ENCODE assay signal across 1 cellular context in the genomic region with DNA sequence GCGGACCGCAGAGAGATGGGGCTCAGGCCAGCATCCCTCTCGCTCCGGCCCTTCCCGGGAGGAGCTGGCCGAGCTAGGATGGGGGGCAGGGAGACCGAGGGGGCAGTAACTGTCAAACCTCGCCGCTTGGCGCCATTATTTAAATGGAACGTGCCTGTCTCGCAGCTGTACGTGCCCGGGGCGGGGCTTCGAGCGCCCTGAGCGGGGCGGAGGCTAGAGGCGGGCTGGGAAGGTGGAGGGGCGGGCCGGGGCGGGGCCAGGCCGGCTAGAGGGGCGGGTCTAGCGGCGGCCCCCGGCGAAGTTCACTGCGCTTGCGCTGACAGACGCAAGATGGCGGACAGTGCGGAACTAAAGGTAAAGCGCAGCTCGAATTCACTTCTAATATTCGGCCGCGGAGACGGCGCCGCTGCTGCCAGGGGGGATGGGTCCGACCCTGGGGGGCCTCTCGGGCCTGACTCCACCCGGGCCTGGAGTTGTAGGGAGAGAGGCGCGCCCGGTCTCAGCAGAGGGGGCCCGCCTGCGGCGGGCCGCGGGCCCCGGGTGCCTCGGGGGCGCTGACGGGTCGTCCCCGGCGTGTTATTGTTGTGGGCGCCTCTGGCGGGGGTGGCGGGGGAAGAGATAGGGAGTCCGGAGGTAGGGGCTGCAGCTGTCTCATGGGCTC.
A peak's percentile ranks its signal among the peaks of the same experiment; 100 is the strongest.
TF ChIP-seq lines count a peak whose summit lies in the region.

A gene (plus strand): TSS at position 319 of the 661 bp plus-strand sequence. CDS start 12 bp downstream, at position 331.

TF ChIP-seq in HepG2, 621 proteins besides CTCF, POLR2A, EP300 and RAD21 (continued from another document and continues in another):
- TF ChIP-seq, protein P1, sequence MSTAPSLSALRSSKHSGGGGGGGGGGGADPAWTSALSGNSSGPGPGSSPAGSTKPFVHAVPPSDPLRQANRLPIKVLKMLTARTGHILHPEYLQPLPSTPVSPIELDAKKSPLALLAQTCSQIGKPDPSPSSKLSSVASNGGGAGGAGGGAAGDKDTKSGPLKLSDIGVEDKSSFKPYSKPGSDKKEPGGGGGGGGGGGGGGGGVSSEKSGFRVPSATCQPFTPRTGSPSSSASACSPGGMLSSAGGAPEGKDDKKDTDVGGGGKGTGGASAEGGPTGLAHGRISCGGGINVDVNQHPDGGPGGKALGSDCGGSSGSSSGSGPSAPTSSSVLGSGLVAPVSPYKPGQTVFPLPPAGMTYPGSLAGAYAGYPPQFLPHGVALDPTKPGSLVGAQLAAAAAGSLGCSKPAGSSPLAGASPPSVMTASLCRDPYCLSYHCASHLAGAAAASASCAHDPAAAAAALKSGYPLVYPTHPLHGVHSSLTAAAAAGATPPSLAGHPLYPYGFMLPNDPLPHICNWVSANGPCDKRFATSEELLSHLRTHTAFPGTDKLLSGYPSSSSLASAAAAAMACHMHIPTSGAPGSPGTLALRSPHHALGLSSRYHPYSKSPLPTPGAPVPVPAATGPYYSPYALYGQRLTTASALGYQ (CRISPR knock-in tag; IDR thresholded peaks at IDR 0.05), result 0 out of 2 replicates have a peak, but pooled peaks have one; percentile 40
- no peak for TF ChIP-seq ZNF263 (CRISPR knock-in tag; IDR thresholded peaks at IDR 0.05)
- peak; percentile 24; the same call in 1 of the 2 replicates for TF ChIP-seq HIVEP1 (CRISPR knock-in tag; IDR thresholded peaks at IDR 0.05)
- no peak for TF ChIP-seq ERF (CRISPR knock-in tag; IDR thresholded peaks at IDR 0.05)
- peak; percentile 84 for TF ChIP-seq RBFOX2 (IDR thresholded peaks at IDR 0.05; ENCODE audit: low read depth, low read length)
- TF ChIP-seq SP2 (CRISPR knock-in tag; IDR thresholded peaks at IDR 0.05), result no peak
- TF ChIP-seq ZNF749 (CRISPR knock-in tag; IDR thresholded peaks at IDR 0.05; ENCODE audit: borderline replicate concordance), result no peak
- TF ChIP-seq SOX6 (IDR thresholded peaks at IDR 0.05), result no peak
- peak; percentile 33; the same call in 1 of the 2 replicates for TF ChIP-seq SOX6 (CRISPR knock-in tag; IDR thresholded peaks at IDR 0.05)
- TF ChIP-seq SMARCE1 (IDR thresholded peaks at IDR 0.05; ENCODE audit: borderline replicate concordance), result no peak
- TF ChIP-seq, protein P2, sequence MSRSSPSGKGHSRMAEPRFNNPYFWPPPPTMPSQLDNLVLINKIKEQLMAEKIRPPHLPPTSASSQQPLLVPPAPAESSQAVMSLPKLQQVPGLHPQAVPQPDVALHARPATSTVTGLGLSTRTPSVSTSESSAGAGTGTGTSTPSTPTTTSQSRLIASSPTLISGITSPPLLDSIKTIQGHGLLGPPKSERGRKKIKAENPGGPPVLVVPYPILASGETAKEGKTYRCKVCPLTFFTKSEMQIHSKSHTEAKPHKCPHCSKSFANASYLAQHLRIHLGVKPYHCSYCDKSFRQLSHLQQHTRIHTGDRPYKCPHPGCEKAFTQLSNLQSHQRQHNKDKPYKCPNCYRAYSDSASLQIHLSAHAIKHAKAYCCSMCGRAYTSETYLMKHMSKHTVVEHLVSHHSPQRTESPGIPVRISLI (CRISPR knock-in tag; IDR thresholded peaks at IDR 0.05; ENCODE audit: borderline replicate concordance), result no peak
- 0 out of 2 replicates have a peak, but pooled peaks have one; percentile 13 for TF ChIP-seq ZNF546 (CRISPR knock-in tag; conservative IDR thresholded peaks at IDR 0.05)
- TF ChIP-seq, protein P3, sequence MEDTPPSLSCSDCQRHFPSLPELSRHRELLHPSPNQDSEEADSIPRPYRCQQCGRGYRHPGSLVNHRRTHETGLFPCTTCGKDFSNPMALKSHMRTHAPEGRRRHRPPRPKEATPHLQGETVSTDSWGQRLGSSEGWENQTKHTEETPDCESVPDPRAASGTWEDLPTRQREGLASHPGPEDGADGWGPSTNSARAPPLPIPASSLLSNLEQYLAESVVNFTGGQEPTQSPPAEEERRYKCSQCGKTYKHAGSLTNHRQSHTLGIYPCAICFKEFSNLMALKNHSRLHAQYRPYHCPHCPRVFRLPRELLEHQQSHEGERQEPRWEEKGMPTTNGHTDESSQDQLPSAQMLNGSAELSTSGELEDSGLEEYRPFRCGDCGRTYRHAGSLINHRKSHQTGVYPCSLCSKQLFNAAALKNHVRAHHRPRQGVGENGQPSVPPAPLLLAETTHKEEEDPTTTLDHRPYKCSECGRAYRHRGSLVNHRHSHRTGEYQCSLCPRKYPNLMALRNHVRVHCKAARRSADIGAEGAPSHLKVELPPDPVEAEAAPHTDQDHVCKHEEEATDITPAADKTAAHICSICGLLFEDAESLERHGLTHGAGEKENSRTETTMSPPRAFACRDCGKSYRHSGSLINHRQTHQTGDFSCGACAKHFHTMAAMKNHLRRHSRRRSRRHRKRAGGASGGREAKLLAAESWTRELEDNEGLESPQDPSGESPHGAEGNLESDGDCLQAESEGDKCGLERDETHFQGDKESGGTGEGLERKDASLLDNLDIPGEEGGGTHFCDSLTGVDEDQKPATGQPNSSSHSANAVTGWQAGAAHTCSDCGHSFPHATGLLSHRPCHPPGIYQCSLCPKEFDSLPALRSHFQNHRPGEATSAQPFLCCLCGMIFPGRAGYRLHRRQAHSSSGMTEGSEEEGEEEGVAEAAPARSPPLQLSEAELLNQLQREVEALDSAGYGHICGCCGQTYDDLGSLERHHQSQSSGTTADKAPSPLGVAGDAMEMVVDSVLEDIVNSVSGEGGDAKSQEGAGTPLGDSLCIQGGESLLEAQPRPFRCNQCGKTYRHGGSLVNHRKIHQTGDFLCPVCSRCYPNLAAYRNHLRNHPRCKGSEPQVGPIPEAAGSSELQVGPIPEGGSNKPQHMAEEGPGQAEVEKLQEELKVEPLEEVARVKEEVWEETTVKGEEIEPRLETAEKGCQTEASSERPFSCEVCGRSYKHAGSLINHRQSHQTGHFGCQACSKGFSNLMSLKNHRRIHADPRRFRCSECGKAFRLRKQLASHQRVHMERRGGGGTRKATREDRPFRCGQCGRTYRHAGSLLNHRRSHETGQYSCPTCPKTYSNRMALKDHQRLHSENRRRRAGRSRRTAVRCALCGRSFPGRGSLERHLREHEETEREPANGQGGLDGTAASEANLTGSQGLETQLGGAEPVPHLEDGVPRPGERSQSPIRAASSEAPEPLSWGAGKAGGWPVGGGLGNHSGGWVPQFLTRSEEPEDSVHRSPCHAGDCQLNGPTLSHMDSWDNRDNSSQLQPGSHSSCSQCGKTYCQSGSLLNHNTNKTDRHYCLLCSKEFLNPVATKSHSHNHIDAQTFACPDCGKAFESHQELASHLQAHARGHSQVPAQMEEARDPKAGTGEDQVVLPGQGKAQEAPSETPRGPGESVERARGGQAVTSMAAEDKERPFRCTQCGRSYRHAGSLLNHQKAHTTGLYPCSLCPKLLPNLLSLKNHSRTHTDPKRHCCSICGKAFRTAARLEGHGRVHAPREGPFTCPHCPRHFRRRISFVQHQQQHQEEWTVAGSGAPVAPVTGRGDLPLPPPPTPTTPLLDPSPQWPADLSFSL (CRISPR knock-in tag; IDR thresholded peaks at IDR 0.05), result no peak
- peak; percentile 65 for TF ChIP-seq TBX2 (CRISPR knock-in tag; IDR thresholded peaks at IDR 0.05; ENCODE audit: borderline replicate concordance)
- TF ChIP-seq HMGA1 (CRISPR knock-in tag; conservative IDR thresholded peaks at IDR 0.05), result no peak
- no peak for TF ChIP-seq NR2F2 (IDR thresholded peaks at IDR 0.05; ENCODE audit: borderline replicate concordance, low read depth)
- 0 out of 2 replicates have a peak, but pooled peaks have one; percentile 4 for TF ChIP-seq ZNF747 (CRISPR knock-in tag; IDR thresholded peaks at IDR 0.05; ENCODE audit: borderline replicate concordance)
- no peak for TF ChIP-seq SYNCRIP (IDR thresholded peaks at IDR 0.05; ENCODE audit: insufficient read depth, low read depth, low read length)
- TF ChIP-seq RBM39 (IDR thresholded peaks at IDR 0.05; ENCODE audit: low read depth, low read length, poor library complexity, severe bottlenecking), result peak; percentile 7
- TF ChIP-seq, protein P4, sequence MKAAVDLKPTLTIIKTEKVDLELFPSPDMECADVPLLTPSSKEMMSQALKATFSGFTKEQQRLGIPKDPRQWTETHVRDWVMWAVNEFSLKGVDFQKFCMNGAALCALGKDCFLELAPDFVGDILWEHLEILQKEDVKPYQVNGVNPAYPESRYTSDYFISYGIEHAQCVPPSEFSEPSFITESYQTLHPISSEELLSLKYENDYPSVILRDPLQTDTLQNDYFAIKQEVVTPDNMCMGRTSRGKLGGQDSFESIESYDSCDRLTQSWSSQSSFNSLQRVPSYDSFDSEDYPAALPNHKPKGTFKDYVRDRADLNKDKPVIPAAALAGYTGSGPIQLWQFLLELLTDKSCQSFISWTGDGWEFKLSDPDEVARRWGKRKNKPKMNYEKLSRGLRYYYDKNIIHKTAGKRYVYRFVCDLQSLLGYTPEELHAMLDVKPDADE (CRISPR knock-in tag; IDR thresholded peaks at IDR 0.05), result no peak
- TF ChIP-seq NPAS2 (CRISPR knock-in tag; IDR thresholded peaks at IDR 0.05; ENCODE audit: borderline replicate concordance), result no peak
- TF ChIP-seq ZSCAN9 (CRISPR knock-in tag; IDR thresholded peaks at IDR 0.05; ENCODE audit: borderline replicate concordance), result 0 out of 2 replicates have a peak, but pooled peaks have one; percentile 19
- peak; percentile 88 for TF ChIP-seq ZMYM2 (CRISPR knock-in tag; IDR thresholded peaks at IDR 0.05)
- TF ChIP-seq FOXA1 (IDR thresholded peaks at IDR 0.05), result no peak
- TF ChIP-seq FOXA1 (CRISPR knock-in tag; IDR thresholded peaks at IDR 0.05), result no peak
- no peak for TF ChIP-seq ZNF782 (CRISPR knock-in tag; IDR thresholded peaks at IDR 0.05; ENCODE audit: borderline replicate concordance)
- TF ChIP-seq REXO4 (CRISPR knock-in tag; IDR thresholded peaks at IDR 0.05; ENCODE audit: borderline replicate concordance), result no peak
- no peak for TF ChIP-seq ZNF460 (CRISPR knock-in tag; IDR thresholded peaks at IDR 0.05; ENCODE audit: borderline replicate concordance)
- peak; percentile 75 for TF ChIP-seq HDAC2 (CRISPR knock-in tag; IDR thresholded peaks at IDR 0.05)
- TF ChIP-seq, protein P5, sequence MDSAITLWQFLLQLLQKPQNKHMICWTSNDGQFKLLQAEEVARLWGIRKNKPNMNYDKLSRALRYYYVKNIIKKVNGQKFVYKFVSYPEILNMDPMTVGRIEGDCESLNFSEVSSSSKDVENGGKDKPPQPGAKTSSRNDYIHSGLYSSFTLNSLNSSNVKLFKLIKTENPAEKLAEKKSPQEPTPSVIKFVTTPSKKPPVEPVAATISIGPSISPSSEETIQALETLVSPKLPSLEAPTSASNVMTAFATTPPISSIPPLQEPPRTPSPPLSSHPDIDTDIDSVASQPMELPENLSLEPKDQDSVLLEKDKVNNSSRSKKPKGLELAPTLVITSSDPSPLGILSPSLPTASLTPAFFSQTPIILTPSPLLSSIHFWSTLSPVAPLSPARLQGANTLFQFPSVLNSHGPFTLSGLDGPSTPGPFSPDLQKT (CRISPR knock-in tag; IDR thresholded peaks at IDR 0.05; ENCODE audit: borderline replicate concordance), result no peak
- no peak for TF ChIP-seq ZNF251 (CRISPR knock-in tag; IDR thresholded peaks at IDR 0.05)
- TF ChIP-seq, protein P6, sequence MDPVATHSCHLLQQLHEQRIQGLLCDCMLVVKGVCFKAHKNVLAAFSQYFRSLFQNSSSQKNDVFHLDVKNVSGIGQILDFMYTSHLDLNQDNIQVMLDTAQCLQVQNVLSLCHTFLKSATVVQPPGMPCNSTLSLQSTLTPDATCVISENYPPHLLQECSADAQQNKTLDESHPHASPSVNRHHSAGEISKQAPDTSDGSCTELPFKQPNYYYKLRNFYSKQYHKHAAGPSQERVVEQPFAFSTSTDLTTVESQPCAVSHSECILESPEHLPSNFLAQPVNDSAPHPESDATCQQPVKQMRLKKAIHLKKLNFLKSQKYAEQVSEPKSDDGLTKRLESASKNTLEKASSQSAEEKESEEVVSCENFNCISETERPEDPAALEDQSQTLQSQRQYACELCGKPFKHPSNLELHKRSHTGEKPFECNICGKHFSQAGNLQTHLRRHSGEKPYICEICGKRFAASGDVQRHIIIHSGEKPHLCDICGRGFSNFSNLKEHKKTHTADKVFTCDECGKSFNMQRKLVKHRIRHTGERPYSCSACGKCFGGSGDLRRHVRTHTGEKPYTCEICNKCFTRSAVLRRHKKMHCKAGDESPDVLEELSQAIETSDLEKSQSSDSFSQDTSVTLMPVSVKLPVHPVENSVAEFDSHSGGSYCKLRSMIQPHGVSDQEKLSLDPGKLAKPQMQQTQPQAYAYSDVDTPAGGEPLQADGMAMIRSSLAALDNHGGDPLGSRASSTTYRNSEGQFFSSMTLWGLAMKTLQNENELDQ (CRISPR knock-in tag; IDR thresholded peaks at IDR 0.05; ENCODE audit: borderline replicate concordance), result no peak
- TF ChIP-seq, protein P7, sequence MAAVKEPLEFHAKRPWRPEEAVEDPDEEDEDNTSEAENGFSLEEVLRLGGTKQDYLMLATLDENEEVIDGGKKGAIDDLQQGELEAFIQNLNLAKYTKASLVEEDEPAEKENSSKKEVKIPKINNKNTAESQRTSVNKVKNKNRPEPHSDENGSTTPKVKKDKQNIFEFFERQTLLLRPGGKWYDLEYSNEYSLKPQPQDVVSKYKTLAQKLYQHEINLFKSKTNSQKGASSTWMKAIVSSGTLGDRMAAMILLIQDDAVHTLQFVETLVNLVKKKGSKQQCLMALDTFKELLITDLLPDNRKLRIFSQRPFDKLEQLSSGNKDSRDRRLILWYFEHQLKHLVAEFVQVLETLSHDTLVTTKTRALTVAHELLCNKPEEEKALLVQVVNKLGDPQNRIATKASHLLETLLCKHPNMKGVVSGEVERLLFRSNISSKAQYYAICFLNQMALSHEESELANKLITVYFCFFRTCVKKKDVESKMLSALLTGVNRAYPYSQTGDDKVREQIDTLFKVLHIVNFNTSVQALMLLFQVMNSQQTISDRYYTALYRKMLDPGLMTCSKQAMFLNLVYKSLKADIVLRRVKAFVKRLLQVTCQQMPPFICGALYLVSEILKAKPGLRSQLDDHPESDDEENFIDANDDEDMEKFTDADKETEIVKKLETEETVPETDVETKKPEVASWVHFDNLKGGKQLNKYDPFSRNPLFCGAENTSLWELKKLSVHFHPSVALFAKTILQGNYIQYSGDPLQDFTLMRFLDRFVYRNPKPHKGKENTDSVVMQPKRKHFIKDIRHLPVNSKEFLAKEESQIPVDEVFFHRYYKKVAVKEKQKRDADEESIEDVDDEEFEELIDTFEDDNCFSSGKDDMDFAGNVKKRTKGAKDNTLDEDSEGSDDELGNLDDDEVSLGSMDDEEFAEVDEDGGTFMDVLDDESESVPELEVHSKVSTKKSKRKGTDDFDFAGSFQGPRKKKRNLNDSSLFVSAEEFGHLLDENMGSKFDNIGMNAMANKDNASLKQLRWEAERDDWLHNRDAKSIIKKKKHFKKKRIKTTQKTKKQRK (IDR thresholded peaks at IDR 0.05; ENCODE audit: low read length), result no peak
- no peak for TF ChIP-seq GZF1 (CRISPR knock-in tag; IDR thresholded peaks at IDR 0.05)
- TF ChIP-seq, protein P8, sequence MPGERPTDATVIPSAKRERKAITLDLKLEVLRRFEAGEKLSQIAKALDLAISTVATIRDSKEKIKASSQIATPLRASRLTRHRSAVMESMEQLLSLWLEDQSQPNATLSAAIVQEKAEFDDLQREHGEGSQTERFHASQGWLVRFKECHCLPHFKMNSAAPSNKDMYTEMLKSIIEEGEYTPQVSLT (CRISPR knock-in tag; IDR thresholded peaks at IDR 0.05; ENCODE audit: borderline replicate concordance, low read depth), result no peak
- TF ChIP-seq AKAP8 (CRISPR knock-in tag; IDR thresholded peaks at IDR 0.05), result no peak
- no peak for TF ChIP-seq ZNF10 (CRISPR knock-in tag; IDR thresholded peaks at IDR 0.05; ENCODE audit: borderline replicate concordance, low read depth)
